Comparison of ENCODE assay signal across 28 cellular contexts in genomic region chr5:111392181-111392580, GRCh38.
"Had no signal": no experiment of that assay in that cellular context is flagged by ENCODE, and none has a peak within 500 bp of the region (broad histone marks: within the 10 kb centered on the region; RNA-seq: fewer than 3 reads in every experiment).

No MANE protein-coding gene starts in this region.

- H3K4me1 Mint-ChIP-seq: immature natural killer cell, mesothelial cell of epicardium, neural crest cell had no signal

- H3K27ac ChIP-seq: breast epithelium, gastroesophageal sphincter, pancreas, prostate gland, sigmoid colon, tibial nerve had no signal

- H3K27me3 ChIP-seq: breast epithelium, gastroesophageal sphincter, pancreas, sigmoid colon, tibial nerve had no signal

- H3K27me3 Mint-ChIP-seq: activated CD4-positive, alpha-beta T cell treated with anti-CD3 and anti-CD28 coated beads for 36 hours; activated CD8-positive, alpha-beta memory T cell treated with anti-CD3 and anti-CD28 coated beads, Interleukin-2, amount 10 ng/mL, durations not matched to agents 7 days and 5 days; naive thymus-derived CD4-positive, alpha-beta T cell; T-helper 17 cell had no signal

- H3K36me3 Mint-ChIP-seq: immature natural killer cell, mesothelial cell of epicardium had no signal

- H3K36me3 ChIP-seq: breast epithelium, gastroesophageal sphincter, pancreas, prostate gland, sigmoid colon, tibial nerve had no signal

- DNase-seq: activated CD4-positive, alpha-beta T cell treated with anti-CD3 and anti-CD28 coated beads for 36 hours; activated CD4-positive, CD25-positive, alpha-beta regulatory T cell; activated CD8-positive, alpha-beta memory T cell treated with anti-CD3 and anti-CD28 coated beads, Interleukin-2, amount 10 ng/mL, durations not matched to agents 7 days and 5 days; activated CD8-positive, alpha-beta T cell treated with anti-CD3 and anti-CD28 coated beads, Interleukin-2, amount 10 ng/mL, durations not matched to agents 7 days and 5 days; activated naive CD4-positive, alpha-beta T cell; activated T-cell treated with anti-CD3 and anti-CD28 coated beads, Interleukin-2, amount 50 U/mL, for 48 hours; amygdala; central memory CD4-positive, alpha-beta T cell; hippocampal formation; immature natural killer cell; kidney; left colon; naive thymus-derived CD4-positive, alpha-beta T cell; pancreas; sigmoid colon; small intestine; stimulated activated CD4-positive, alpha-beta T cell treated with anti-CD3 and anti-CD28 coated beads, Interleukin-1b, Interleukin-23, amount 100 ng/mL, for 48 hours; stimulated activated CD4-positive, alpha-beta T cell treated with anti-CD3 and anti-CD28 coated beads, Interleukin-4, amount 100 ng/mL, for 4 hours; stimulated activated CD8-positive, alpha-beta memory T cell treated with anti-CD3 and anti-CD28 coated beads, Interleukin-4, amount 100 ng/mL, for 48 hours; stimulated activated naive CD4-positive, alpha-beta T cell; T-helper 17 cell; T1000 had no signal

- H3K9me3 Mint-ChIP-seq: immature natural killer cell, mesothelial cell of epicardium, neural crest cell had no signal

- ATAC-seq: activated CD4-positive, alpha-beta T cell treated with anti-CD3 and anti-CD28 coated beads for 36 hours; activated CD8-positive, alpha-beta memory T cell treated with anti-CD3 and anti-CD28 coated beads, Interleukin-2, amount 10 ng/mL, durations not matched to agents 7 days and 5 days; activated CD8-positive, alpha-beta T cell treated with anti-CD3 and anti-CD28 coated beads, Interleukin-2, amount 10 ng/mL, durations not matched to agents 7 days and 5 days; gastroesophageal sphincter; left colon; naive thymus-derived CD4-positive, alpha-beta T cell; pancreas; T-helper 17 cell had no signal

- H3K4me3 ChIP-seq: breast epithelium, gastroesophageal sphincter, pancreas, prostate gland, sigmoid colon, tibial nerve had no signal

- H3K4me3 Mint-ChIP-seq: activated CD4-positive, alpha-beta T cell treated with anti-CD3 and anti-CD28 coated beads for 36 hours; activated CD8-positive, alpha-beta memory T cell treated with anti-CD3 and anti-CD28 coated beads, Interleukin-2, amount 10 ng/mL, durations not matched to agents 7 days and 5 days; activated CD8-positive, alpha-beta T cell treated with anti-CD3 and anti-CD28 coated beads, Interleukin-2, amount 10 ng/mL, durations not matched to agents 7 days and 5 days; immature natural killer cell; mesothelial cell of epicardium; naive thymus-derived CD4-positive, alpha-beta T cell; neural crest cell; T-helper 17 cell had no signal

- H3K4me1 ChIP-seq: breast epithelium, gastroesophageal sphincter, pancreas, prostate gland, sigmoid colon, tibial nerve had no signal

- H3K9me3 ChIP-seq: breast epithelium, gastroesophageal sphincter, pancreas, prostate gland, sigmoid colon, tibial nerve had no signal

- H3K27ac Mint-ChIP-seq: activated CD4-positive, alpha-beta T cell treated with anti-CD3 and anti-CD28 coated beads for 36 hours; activated CD8-positive, alpha-beta memory T cell treated with anti-CD3 and anti-CD28 coated beads, Interleukin-2, amount 10 ng/mL, durations not matched to agents 7 days and 5 days; activated CD8-positive, alpha-beta T cell treated with anti-CD3 and anti-CD28 coated beads, Interleukin-2, amount 10 ng/mL, durations not matched to agents 7 days and 5 days; immature natural killer cell; mesothelial cell of epicardium; T-helper 17 cell had no signal
